ENCODE assay signal across 1 cellular context in genomic region chr2:190425883-190426658, GRCh38.
TF ChIP-seq lines count a peak whose summit lies in the region.

No MANE protein-coding gene starts in this region.

TF ChIP-seq in K562, 482 proteins besides CTCF, POLR2A, EP300 and RAD21 (continued from another document):
- TF ChIP-seq GTF3C2 (IDR thresholded peaks at IDR 0.05; ENCODE audit: borderline replicate concordance, extremely low read depth, insufficient read length) (no peak), MAFF (IDR thresholded peaks at IDR 0.05; ENCODE audit: low read length) (peak; percentile 47; the same call in 1 of the 2 replicates)
